In genomic region chr6:129500958-129501381, GRCh38 we compare ENCODE assay signal across 9 cellular contexts.
DNase-seq lines count a peak whose midpoint lies in the region; TF ChIP-seq lines count a peak whose summit lies in the region.
"Had no signal": no experiment of that assay in that cellular context is flagged by ENCODE, and none has a peak within 500 bp of the region (broad histone marks: within the 10 kb centered on the region; RNA-seq: fewer than 3 reads in every experiment).

No MANE protein-coding gene starts in this region.

- no peaks in the 10 kb centered on the region for H3K9me3 Mint-ChIP-seq in HFFc6
- no peaks in the 10 kb centered on the region for H3K9me3 Mint-ChIP-seq in activated naive CD8-positive, alpha-beta T cell (ENCODE audit: low read depth)
- no peaks in the 10 kb centered on the region for H3K9me3 Mint-ChIP-seq in activated T-helper 2 cell treated with anti-CD3 and anti-CD28 coated beads, Interferon-gamma antibody, Interleukin-2, Interleukin-4, amounts not matched to agents 10 μg/mL and 5 μg/mL and 100 μg/mL, durations not matched to agents 14 hours and 24 hours and 36 hours
- H3K9me3 Mint-ChIP-seq: memory B cell had no signal

- peaks cover 1% of the 10 kb centered on the region; the same call in 1 of the 2 replicates for H3K27me3 Mint-ChIP-seq in HFFc6 (ENCODE audit: insufficient read depth)
- no peaks in the 10 kb centered on the region for H3K27me3 Mint-ChIP-seq in activated naive CD8-positive, alpha-beta T cell
- H3K27me3 Mint-ChIP-seq in activated T-helper 2 cell treated with anti-CD3 and anti-CD28 coated beads, Interferon-gamma antibody, Interleukin-2, Interleukin-4, amounts not matched to agents 10 μg/mL and 5 μg/mL and 100 μg/mL, durations not matched to agents 14 hours and 24 hours and 36 hours (ENCODE audit: low read depth): no peaks in the 10 kb centered on the region
- H3K27me3 Mint-ChIP-seq: memory B cell had no signal

- H3K4me3 Mint-ChIP-seq in HFFc6: peak overlapping the region; percentile 63
- no peak overlapping the region for H3K4me3 Mint-ChIP-seq in activated naive CD8-positive, alpha-beta T cell
- no peak overlapping the region for H3K4me3 Mint-ChIP-seq in activated T-helper 2 cell treated with anti-CD3 and anti-CD28 coated beads, Interferon-gamma antibody, Interleukin-2, Interleukin-4, amounts not matched to agents 10 μg/mL and 5 μg/mL and 100 μg/mL, durations not matched to agents 14 hours and 24 hours and 36 hours (ENCODE audit: low read depth)
- H3K4me3 Mint-ChIP-seq: memory B cell had no signal

- DNase-seq in HFFc6: no peak
- peak; percentile 16 for DNase-seq in medulla oblongata (ENCODE audit: extremely low spot score)
- no peak for DNase-seq in activated T-helper 2 cell treated with anti-CD3 and anti-CD28 coated beads, Interferon-gamma antibody, Interleukin-2, Interleukin-4, amounts not matched to agents 10 μg/mL and 5 μg/mL and 100 μg/mL, durations not matched to agents 14 hours and 24 hours and 36 hours (ENCODE audit: low spot score)
- DNase-seq in COLO668 (lab: John Stamatoyannopoulos, UW; ENCODE audit: unreplicated experiment): no peak
- DNase-seq in effector CD4-positive, alpha-beta T cell: no peak
- DNase-seq in globus pallidus (ENCODE audit: low spot score): no peak

- TF ChIP-seq CTCF in C4-2B (conservative IDR thresholded peaks at IDR 0.05) (peak; percentile 60), HFFc6 (IDR thresholded peaks at IDR 0.05) (peak; percentile 63)

- peaks cover 70% of the 10 kb centered on the region for H3K4me1 Mint-ChIP-seq in HFFc6 (ENCODE audit: low read depth)
- H3K4me1 Mint-ChIP-seq in activated naive CD8-positive, alpha-beta T cell (ENCODE audit: low read depth): peaks cover 49% of the 10 kb centered on the region
- peaks cover 32% of the 10 kb centered on the region for H3K4me1 Mint-ChIP-seq in activated T-helper 2 cell treated with anti-CD3 and anti-CD28 coated beads, Interferon-gamma antibody, Interleukin-2, Interleukin-4, amounts not matched to agents 10 μg/mL and 5 μg/mL and 100 μg/mL, durations not matched to agents 14 hours and 24 hours and 36 hours (ENCODE audit: low read depth)

- intact Hi-C loops in activated T-helper 2 cell treated with anti-CD3 and anti-CD28 coated beads, Interferon-gamma antibody, Interleukin-2, Interleukin-4, amounts not matched to agents 10 μg/mL and 5 μg/mL and 100 μg/mL, durations not matched to agents 14 hours and 24 hours and 36 hours (cut with micrococcal nuclease): no loop called here

- H3K27ac Mint-ChIP-seq in HFFc6: peak overlapping the region; percentile 90
- peak overlapping the region; percentile 72 for H3K27ac Mint-ChIP-seq in activated naive CD8-positive, alpha-beta T cell
- H3K27ac Mint-ChIP-seq in activated T-helper 2 cell treated with anti-CD3 and anti-CD28 coated beads, Interferon-gamma antibody, Interleukin-2, Interleukin-4, amounts not matched to agents 10 μg/mL and 5 μg/mL and 100 μg/mL, durations not matched to agents 14 hours and 24 hours and 36 hours: no peak overlapping the region
- H3K27ac Mint-ChIP-seq: memory B cell had no signal

- peak overlapping the region; percentile 38; the same call in 1 of the 2 replicates for H3K27ac ChIP-seq in C4-2B

- H3K36me3 Mint-ChIP-seq in HFFc6 (ENCODE audit: low read depth): peaks cover 6% of the 10 kb centered on the region
- H3K36me3 Mint-ChIP-seq in activated naive CD8-positive, alpha-beta T cell: no peaks in the 10 kb centered on the region
- H3K36me3 Mint-ChIP-seq in activated T-helper 2 cell treated with anti-CD3 and anti-CD28 coated beads, Interferon-gamma antibody, Interleukin-2, Interleukin-4, amounts not matched to agents 10 μg/mL and 5 μg/mL and 100 μg/mL, durations not matched to agents 14 hours and 24 hours and 36 hours (ENCODE audit: low read depth): no peaks in the 10 kb centered on the region
- H3K36me3 Mint-ChIP-seq: memory B cell had no signal
